Comparison of ENCODE assay signal across 17 cellular contexts in genomic region chr11:14444441-14445189, GRCh38. TPM values are rescaled to one million over a fixed set of nuclear protein-coding genes. Genes with fewer than 3 reads are reported as not detected.
DNase-seq lines count a peak whose midpoint lies in the region; ATAC-seq lines count a peak whose summit lies in the region.
"Had no signal": no experiment of that assay in that cellular context is flagged by ENCODE, and none has a peak within 500 bp of the region (broad histone marks: within the 10 kb centered on the region; RNA-seq: fewer than 3 reads in every experiment).

No MANE protein-coding gene starts in this region.

- no peaks in the 10 kb centered on the region for H3K9me3 Mint-ChIP-seq in activated naive CD8-positive, alpha-beta T cell treated with anti-CD3 and anti-CD28 coated beads for 36 hours
- H3K9me3 Mint-ChIP-seq: CD4-positive, alpha-beta memory T cell had no signal

- H4K5ac ChIP-seq in mesendoderm (ENCODE audit: low read length) = peak overlapping the region; percentile 15

- H3K27me3 ChIP-seq in mesendoderm (ENCODE audit: insufficient read depth, low read length, poor library complexity) (no peaks in the 10 kb centered on the region), H7 (ENCODE audit: control insufficient read depth, insufficient read depth, low read length) (no peaks in the 10 kb centered on the region)

- no peak overlapping the region for H3K27ac ChIP-seq in mesendoderm (ENCODE audit: low read depth, low read length)
- H3K27ac ChIP-seq: RWPE1 had no signal

- peaks cover 2% of the 10 kb centered on the region for H3K36me3 Mint-ChIP-seq in activated naive CD8-positive, alpha-beta T cell treated with anti-CD3 and anti-CD28 coated beads for 36 hours

- no peak overlapping the region for H2AK5ac ChIP-seq in mesendoderm (ENCODE audit: low read length)

- no peak overlapping the region for H3K4me3 Mint-ChIP-seq in activated naive CD8-positive, alpha-beta T cell treated with anti-CD3 and anti-CD28 coated beads for 36 hours
- H3K4me3 Mint-ChIP-seq: CD4-positive, alpha-beta memory T cell had no signal

- no peak overlapping the region for H2BK120ac ChIP-seq in mesendoderm (ENCODE audit: low read depth, low read length)

- ATAC-seq in activated CD4-positive, CD25-positive, alpha-beta regulatory T cell treated with anti-CD3 and anti-CD28 coated beads, Interleukin-2, amount 50 U/mL, for 24 hours = peak; percentile 69 to 71

- no peak overlapping the region for H3K23ac ChIP-seq in mesendoderm (ENCODE audit: low read length)

- peaks cover 48% of the 10 kb centered on the region for H3K4me1 Mint-ChIP-seq in activated naive CD8-positive, alpha-beta T cell treated with anti-CD3 and anti-CD28 coated beads for 36 hours

- H3K36me3 ChIP-seq in mesendoderm (ENCODE audit: control insufficient read depth, insufficient read depth, low read length) = no peaks in the 10 kb centered on the region
- H3K36me3 ChIP-seq in H7 (replicated peaks; ENCODE audit: control insufficient read depth, insufficient read depth, low read length) = no peaks in the 10 kb centered on the region

- H3K9ac ChIP-seq in mesendoderm (ENCODE audit: low read length) = no peak overlapping the region

- no peak overlapping the region for H3K4me3 ChIP-seq in mesendoderm (ENCODE audit: low read length)
- no peak overlapping the region for H3K4me3 ChIP-seq in H7 (ENCODE audit: insufficient read depth, low read depth, low read length)

- no peak overlapping the region for H3K18ac ChIP-seq in mesendoderm (ENCODE audit: low read length)

- WGBS in mesendoderm (ENCODE audit: extremely low coverage, insufficient coverage, low lambda C conversion rate) = no CpG with 5 or more reads among the region's 8 CpGs

- peak overlapping the region; percentile 78 for H3K27ac Mint-ChIP-seq in activated naive CD8-positive, alpha-beta T cell treated with anti-CD3 and anti-CD28 coated beads for 36 hours

- H3K27me3 Mint-ChIP-seq in activated naive CD8-positive, alpha-beta T cell treated with anti-CD3 and anti-CD28 coated beads for 36 hours = no peaks in the 10 kb centered on the region
- H3K27me3 Mint-ChIP-seq: CD4-positive, alpha-beta memory T cell had no signal

- H3K4me1 ChIP-seq in mesendoderm (ENCODE audit: control insufficient read depth, low read depth, low read length) = peaks cover 5% of the 10 kb centered on the region

- H3K4me2 ChIP-seq in mesendoderm (ENCODE audit: low read length) = no peak overlapping the region

- no peaks in the 10 kb centered on the region for H3K79me2 ChIP-seq in mesendoderm (ENCODE audit: control insufficient read depth, insufficient read depth, low read length)

- no peak overlapping the region for H4K8ac ChIP-seq in mesendoderm (ENCODE audit: low read depth, low read length)

- no peak for DNase-seq in activated CD4-positive, CD25-positive, alpha-beta regulatory T cell (lab: John Stamatoyannopoulos, UW)
- DNase-seq in EH (ENCODE audit: low read depth) (peak; percentile 10), mesendoderm (no peak), dermis blood vessel endothelial cell (no peak), HuH-7 (ENCODE audit: low spot score) (no peak), H7 (no peak)
- no peak for DNase-seq in activated naive CD8-positive, alpha-beta T cell treated with anti-CD3 and anti-CD28 coated beads for 36 hours
- DNase-seq: 8988T; Calu3; CD4-positive, alpha-beta memory T cell; DMS79 treated with DMSO at 0.1 percent for 48 hours; KG1; NCI-H1436; NCI-H2081; NCI-H748 treated with DMSO at 0.1 percent for 48 hours had no signal

- no peak overlapping the region for H2BK5ac ChIP-seq in mesendoderm (ENCODE audit: low read length)

- no peaks in the 10 kb centered on the region for H3K79me1 ChIP-seq in mesendoderm (ENCODE audit: low read length)

- H3K4ac ChIP-seq in mesendoderm (ENCODE audit: low read depth, low read length) = no peak overlapping the region

- H3K56ac ChIP-seq in mesendoderm (ENCODE audit: low read length) = no peak overlapping the region

- H2BK15ac ChIP-seq in mesendoderm (replicated peaks; ENCODE audit: low read depth) = no peak overlapping the region

RNA-seq across cellular contexts. Expression of gene COPB1, which starts 55.0 kb away (rescaled TPM):
- 100 to 1,000 TPM in 1 of 2 experiments, 10 to 100 TPM in 1; 99.6 to 100 TPM for total RNA-seq in activated naive CD8-positive, alpha-beta T cell treated with anti-CD3 and anti-CD28 coated beads for 36 hours
- 61.2 TPM for polyA plus RNA-seq in mesendoderm (2013, experiment 1 of 2)
- 60.4 TPM for polyA plus RNA-seq in mesendoderm (2013, experiment 2 of 2)
- total RNA-seq in dermis blood vessel endothelial cell = 254 and 312 TPM in 2 replicates
- 157 and 184 TPM in 2 replicates for total RNA-seq in H7 (2014; rRNA removed; shearing (Covaris generic))
